Comparison of ENCODE assay signal across 8 cellular contexts in the genomic region with DNA sequence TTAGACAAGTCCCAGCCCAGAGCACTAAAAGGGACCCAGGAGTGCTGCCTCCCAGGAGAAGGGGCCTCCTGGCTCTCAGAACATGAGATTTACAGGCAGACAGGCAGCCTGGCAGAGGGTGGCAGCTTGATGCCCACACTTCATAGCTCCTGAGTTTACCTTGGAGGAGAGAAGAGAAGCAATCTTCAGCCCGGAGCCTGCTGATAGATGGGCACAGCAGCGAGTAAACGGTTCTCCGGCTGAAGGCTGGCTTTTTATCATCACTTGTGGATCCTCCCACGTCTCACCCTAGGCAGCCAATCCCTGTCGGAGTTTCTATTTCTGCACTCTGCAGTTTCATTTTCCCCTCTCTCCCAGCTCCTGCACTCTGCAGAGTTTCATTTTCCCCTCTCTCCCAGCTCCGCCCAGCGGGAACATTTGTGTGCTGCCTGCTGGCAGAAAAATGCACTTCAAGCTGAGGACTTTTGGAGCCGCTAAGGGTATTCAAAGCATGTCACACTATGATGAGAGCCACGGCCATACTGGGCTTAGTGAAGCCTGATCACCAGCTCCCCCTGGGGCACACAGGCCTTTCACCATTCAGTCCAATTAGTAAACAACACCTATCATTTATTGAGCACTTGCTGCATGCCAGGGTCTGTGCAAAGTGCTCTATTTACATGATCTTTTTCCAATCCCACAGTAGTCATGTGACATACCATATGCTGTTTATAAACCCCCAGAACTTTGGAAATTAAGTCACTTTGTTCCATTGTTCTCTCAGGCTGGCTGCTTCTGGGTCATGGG. TPM values are rescaled to one million over a fixed set of nuclear protein-coding genes. Genes with fewer than 3 reads are reported as not detected.
DNase-seq lines count a peak whose midpoint lies in the region; ATAC-seq and TF ChIP-seq lines count a peak whose summit lies in the region.

A gene with protein sequence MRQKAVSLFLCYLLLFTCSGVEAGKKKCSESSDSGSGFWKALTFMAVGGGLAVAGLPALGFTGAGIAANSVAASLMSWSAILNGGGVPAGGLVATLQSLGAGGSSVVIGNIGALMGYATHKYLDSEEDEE (minus strand): TSS at position 229 of the 786 bp plus-strand sequence. CDS start 2,878 bp downstream, outside the sequence.

- peak within 1 kb of the TSS; percentile 75 for H3K4me3 ChIP-seq in coronary artery

- TF ChIP-seq CTCF in coronary artery (IDR thresholded peaks at IDR 0.05) = no peak

- DNase-seq in Ammon's horn (ENCODE audit: low spot score) (peak; percentile 96), NCI-H524 treated with DMSO at 0.1 percent for 48 hours (lab: John Stamatoyannopoulos, UW) (peak; percentile 92), coronary artery (ENCODE audit: low spot score) (peak; percentile 94), left lobe of liver (ENCODE audit: low spot score) (peak; percentile 86)
- peak; percentile 83 for DNase-seq in activated CD4-positive, alpha-beta T cell treated with anti-CD3 and anti-CD28 coated beads for 48 hours
- DNase-seq in stimulated activated CD4-positive, alpha-beta T cell treated with anti-CD3 and anti-CD28 coated beads, Interleukin-2, amount 100 ng/mL, for 4 hours (ENCODE audit: low read depth) = peak; percentile 79

- ATAC-seq in GM19025 (IDR thresholded peaks at IDR 0.05; ENCODE audit: low read depth, unreplicated experiment) (peak; percentile 89), HG03432 (IDR thresholded peaks at IDR 0.05; ENCODE audit: unreplicated experiment) (peak; percentile 85), left lobe of liver (peak; percentile 97)

- H3K27ac ChIP-seq in coronary artery = peak within 1 kb of the TSS; percentile 88 to 96

RNA-seq across cellular contexts. Expression of the gene that starts here (rescaled TPM):
- 13.1 TPM for total RNA-seq in left lobe of liver

Comparison
In these comparisons a context has a peak if more than half of its experiments do, and no peak if none do; other contexts are left out.
1. Peak in every context shown above with its lines: DNase-seq, ATAC-seq, H3K4me3 ChIP-seq and H3K27ac ChIP-seq.